Comparison of ENCODE assay signal across 15 cellular contexts in the genomic region with DNA sequence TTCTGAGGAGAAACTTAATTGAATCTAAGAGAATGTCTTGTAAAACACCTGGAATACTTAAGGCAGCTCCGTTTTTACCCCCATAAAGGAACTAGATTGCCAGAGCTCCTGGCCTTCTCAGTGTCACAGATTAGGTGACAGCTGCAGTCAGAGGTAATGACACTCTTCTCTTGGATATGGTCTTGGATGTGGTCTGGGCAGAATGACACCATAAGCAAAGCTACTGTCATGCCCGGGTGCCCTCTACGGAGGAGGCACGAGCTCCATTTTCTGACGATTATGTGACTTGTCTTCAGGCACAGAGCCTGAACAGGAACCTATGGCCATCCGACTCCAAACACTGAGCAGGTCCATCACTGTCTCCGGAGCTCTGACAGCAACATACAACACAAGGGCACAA. TPM values are rescaled to one million over a fixed set of nuclear protein-coding genes. Genes with fewer than 3 reads are reported as not detected.
DNase-seq lines count a peak whose midpoint lies in the region; ATAC-seq and TF ChIP-seq lines count a peak whose summit lies in the region.
"Had no signal": no experiment of that assay in that cellular context is flagged by ENCODE, and none has a peak within 500 bp of the region (broad histone marks: within the 10 kb centered on the region; RNA-seq: fewer than 3 reads in every experiment).

No MANE protein-coding gene starts in this region.

- H3K9me3 ChIP-seq in T-helper 17 cell (ENCODE audit: control insufficient read depth, low read length, poor library complexity, severe bottlenecking), result no peaks in the 10 kb centered on the region

- no peaks in the 10 kb centered on the region for H3K27me3 Mint-ChIP-seq in T-helper 17 cell
- no peaks in the 10 kb centered on the region for H3K27me3 Mint-ChIP-seq in type B pancreatic cell

- peak overlapping the region; percentile 72 for H3K4me3 Mint-ChIP-seq in T-helper 17 cell
- no peak overlapping the region for H3K4me3 Mint-ChIP-seq in type B pancreatic cell

- H3K36me3 Mint-ChIP-seq in T-helper 17 cell (ENCODE audit: low read depth), result no peaks in the 10 kb centered on the region
- peaks cover 22% of the 10 kb centered on the region for H3K36me3 Mint-ChIP-seq in type B pancreatic cell

- TF ChIP-seq CTCF in type B pancreatic cell (conservative IDR thresholded peaks at IDR 0.05), result no peak

- peak overlapping the region; percentile 98 for H3K27ac Mint-ChIP-seq in T-helper 17 cell
- H3K27ac Mint-ChIP-seq in type B pancreatic cell, result peak overlapping the region; percentile 56

- peak; percentile 60 for DNase-seq in activated effector memory CD4-positive, alpha-beta T cell treated with anti-CD3 and anti-CD28 coated beads, Interleukin-2, amount 50 U/mL, for 16 hours
- DNase-seq in activated effector memory CD4-positive, alpha-beta T cell treated with Interleukin-2 at 50 U/mL for 16 hours, result no peak
- DNase-seq in T-helper 17 cell (no peak), myocyte (ENCODE audit: low read depth) (peak; percentile 44), type B pancreatic cell (ENCODE audit: extremely low spot score, unreplicated experiment) (no peak), SIG-M5 (lab: John Stamatoyannopoulos, UW) (no peak), NOMO-1 (lab: John Stamatoyannopoulos, UW; ENCODE audit: unreplicated experiment in 2 of 2) (no peak)
- DNase-seq: AML-193, GF-D8, IMR-90, Kasumi-1, NCI-H1417 treated with DMSO at 0.1 percent for 48 hours, NCI-H2081 treated with DMSO at 0.1 percent for 48 hours, NCI-H526, PC-3 had no signal

- no peaks in the 10 kb centered on the region for H3K9me3 Mint-ChIP-seq in type B pancreatic cell

- no peak for ATAC-seq in T-helper 17 cell
- ATAC-seq: PC-3 had no signal

- H3K4me1 Mint-ChIP-seq in T-helper 17 cell (peaks cover 83% of the 10 kb centered on the region), type B pancreatic cell (ENCODE audit: unreplicated experiment) (peaks cover 48% of the 10 kb centered on the region)

RNA-seq across cellular contexts. Expression of gene STK24, which starts 46.7 kb away (rescaled TPM):
- total RNA-seq in T-helper 17 cell (100 to 1,000 TPM; 134 to 163 TPM), myocyte (27.3 and 43.2 TPM in 2 replicates), type B pancreatic cell (ENCODE audit: low replicate concordance) (121 and 180 TPM in 2 replicates)
- 46.3 TPM for polyA plus RNA-seq in myocyte (2012)

Comparison
In these comparisons a context has a peak if more than half of its experiments do, and no peak if none do; other contexts are left out.
1. DNase-seq: peak in activated effector memory CD4-positive, alpha-beta T cell treated with anti-CD3 and anti-CD28 coated beads, Interleukin-2, amount 50 U/mL, for 16 hours (single experiment) and myocyte (single experiment); none in activated effector memory CD4-positive, alpha-beta T cell treated with Interleukin-2 at 50 U/mL for 16 hours (single experiment), T-helper 17 cell (0 of 3), type B pancreatic cell (single experiment), SIG-M5 (single experiment) and NOMO-1 (0 of 2).